Comparison of ENCODE assay signal across 1 cellular context in genomic region chr22:24270556-24271405, GRCh38.
TF ChIP-seq lines count a peak whose summit lies in the region.

Gene SPECC1L, plus strand, starts transcription at chr22:24270831. Its CDS starts 31,401 bp downstream, at chr22:24302232.

TF ChIP-seq in HepG2, 621 proteins besides CTCF, POLR2A, EP300 and RAD21 (continued from another document):
- TF ChIP-seq AHDC1 (CRISPR knock-in tag; IDR thresholded peaks at IDR 0.05; ENCODE audit: borderline replicate concordance), result no peak
- TF ChIP-seq ZBTB42 (CRISPR knock-in tag; IDR thresholded peaks at IDR 0.05), result peak; percentile 85
- no peak for TF ChIP-seq DDIT3 (CRISPR knock-in tag; IDR thresholded peaks at IDR 0.05)
- TF ChIP-seq U2AF2 (IDR thresholded peaks at IDR 0.05; ENCODE audit: low read depth, low read length), result no peak
- TF ChIP-seq BRF2 (CRISPR knock-in tag; IDR thresholded peaks at IDR 0.05), result no peak; the same call in 1 of the 2 replicates
- TF ChIP-seq RXRB (CRISPR knock-in tag; IDR thresholded peaks at IDR 0.05; ENCODE audit: borderline replicate concordance), result peak; percentile 49; the same call in 1 of the 2 replicates
- no peak for TF ChIP-seq ZNF12 (CRISPR knock-in tag; IDR thresholded peaks at IDR 0.05)
- TF ChIP-seq DRAP1 (CRISPR knock-in tag; IDR thresholded peaks at IDR 0.05), result 0 out of 2 replicates have a peak, but pooled peaks have one; percentile 21
- TF ChIP-seq HOXA7 (CRISPR knock-in tag; IDR thresholded peaks at IDR 0.05), result peak; percentile 17; the same call in 1 of the 2 replicates
- TF ChIP-seq ZBTB8A (CRISPR knock-in tag; IDR thresholded peaks at IDR 0.05; ENCODE audit: borderline replicate concordance, low read depth), result peak; percentile 73; the same call in 1 of the 2 replicates
- TF ChIP-seq MATR3 (CRISPR knock-in tag; IDR thresholded peaks at IDR 0.05), result no peak
- TF ChIP-seq ZNF44 (CRISPR knock-in tag; IDR thresholded peaks at IDR 0.05), result no peak
- no peak for TF ChIP-seq CEBPG (CRISPR knock-in tag; IDR thresholded peaks at IDR 0.05)
- peak; percentile 70; the same call in 1 of the 2 replicates for TF ChIP-seq ZBTB3 (CRISPR knock-in tag; IDR thresholded peaks at IDR 0.05; ENCODE audit: borderline replicate concordance, low read depth)
- TF ChIP-seq RBM22 (optimal IDR thresholded peaks at IDR 0.05; ENCODE audit: low read length), result no peak
- TF ChIP-seq ZNF749 (CRISPR knock-in tag; IDR thresholded peaks at IDR 0.05; ENCODE audit: borderline replicate concordance), result peak; percentile 84; the same call in 1 of the 2 replicates
- no peak; the same call in 1 of the 2 replicates for TF ChIP-seq E2F5 (CRISPR knock-in tag; conservative IDR thresholded peaks at IDR 0.05)
- peak; percentile 92 for TF ChIP-seq UBTF (CRISPR knock-in tag; IDR thresholded peaks at IDR 0.05)
- peak; percentile 45; the same call in 1 of the 2 replicates for TF ChIP-seq NR2C2 (CRISPR knock-in tag; IDR thresholded peaks at IDR 0.05; ENCODE audit: borderline replicate concordance)
- TF ChIP-seq ZNF33B (CRISPR knock-in tag; IDR thresholded peaks at IDR 0.05), result 0 out of 2 replicates have a peak, but pooled peaks have one; percentile 30
- TF ChIP-seq THAP9 (CRISPR knock-in tag; IDR thresholded peaks at IDR 0.05; ENCODE audit: borderline replicate concordance), result 0 out of 2 replicates have a peak, but pooled peaks have one; percentile 37
- peak; percentile 54 for TF ChIP-seq ZNF143 (CRISPR knock-in tag; IDR thresholded peaks at IDR 0.05)
- 0 out of 2 replicates have a peak, but pooled peaks have one; percentile 46 for TF ChIP-seq ELK4 (CRISPR knock-in tag; IDR thresholded peaks at IDR 0.05; ENCODE audit: borderline replicate concordance)
- TF ChIP-seq ZNF773 (CRISPR knock-in tag; IDR thresholded peaks at IDR 0.05; ENCODE audit: borderline replicate concordance), result 0 out of 2 replicates have a peak, but pooled peaks have one; percentile 55
